Comparison of ENCODE assay signal across 17 cellular contexts in the genomic region with DNA sequence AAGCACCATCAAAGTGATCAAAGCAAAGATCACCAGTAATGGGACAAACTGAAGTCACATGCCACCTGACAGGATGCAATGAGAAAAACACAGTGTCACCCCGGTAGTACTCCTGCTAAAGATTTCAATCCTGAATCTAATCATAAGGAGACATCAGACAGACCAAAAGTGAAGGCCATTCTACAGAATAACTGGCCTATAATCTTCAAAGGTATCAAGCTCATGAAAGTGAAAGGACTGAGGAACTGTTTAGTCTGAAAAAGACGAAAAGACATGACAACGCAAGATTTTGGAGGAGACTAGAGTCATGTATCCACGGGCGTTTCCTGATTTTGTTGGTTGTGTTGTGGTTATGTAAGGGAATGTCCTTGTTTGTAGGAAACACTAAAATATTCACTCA. TPM values are rescaled to one million over a fixed set of nuclear protein-coding genes. Genes with fewer than 3 reads are reported as not detected.
A peak's percentile ranks its signal among the peaks of the same experiment; 100 is the strongest.
DNase-seq lines count a peak whose midpoint lies in the region; ATAC-seq and TF ChIP-seq lines count a peak whose summit lies in the region.
"Had no signal": no experiment of that assay in that cellular context is flagged by ENCODE, and none has a peak within 500 bp of the region (broad histone marks: within the 10 kb centered on the region; RNA-seq: fewer than 3 reads in every experiment).

No MANE protein-coding gene starts in this region.

- H3K36me3 ChIP-seq in parathyroid adenoma (ENCODE audit: control insufficient read depth, insufficient read depth, low read length) = no peaks in the 10 kb centered on the region
- H3K36me3 ChIP-seq: BLaER1 had no signal

- peak overlapping the region; percentile 66 for H3K27ac ChIP-seq in parathyroid adenoma
- no peak overlapping the region for H3K27ac ChIP-seq in CD4-positive, alpha-beta T cell (ENCODE audit: low read depth, low read length)
- H3K27ac ChIP-seq: BLaER1, HL-60 had no signal

- TF ChIP-seq CTCF in parathyroid adenoma (IDR thresholded peaks at IDR 0.05) = no peak
- TF ChIP-seq CTCF in CD4-positive, alpha-beta T cell (IDR thresholded peaks at IDR 0.05) = no peak

- H3K9me3 ChIP-seq in parathyroid adenoma (ENCODE audit: control insufficient read depth, low read length) = no peaks in the 10 kb centered on the region
- H3K9me3 ChIP-seq in CD4-positive, alpha-beta T cell (ENCODE audit: control insufficient read depth, low read length) = no peaks in the 10 kb centered on the region
- H3K9me3 ChIP-seq: BLaER1 had no signal

- no peak for ATAC-seq in CD4-positive, alpha-beta T cell (ENCODE audit: poor library complexity)
- ATAC-seq in HG02678 (IDR thresholded peaks at IDR 0.05; ENCODE audit: unreplicated experiment) = no peak
- ATAC-seq: CD8-positive, alpha-beta T cell had no signal

- H3K36me3 Mint-ChIP-seq in CD4-positive, alpha-beta T cell (ENCODE audit: low read depth) = no peaks in the 10 kb centered on the region
- H3K36me3 Mint-ChIP-seq: CD14-positive monocyte; CD8-positive, alpha-beta T cell had no signal

- H3K79me2 ChIP-seq in parathyroid adenoma = no peaks in the 10 kb centered on the region

- peak overlapping the region; percentile 6 for H3K4me2 ChIP-seq in parathyroid adenoma (ENCODE audit: low read length)
- H3K4me2 ChIP-seq: BLaER1 had no signal

- H3K4me3 Mint-ChIP-seq in CD4-positive, alpha-beta T cell = no peak overlapping the region
- H3K4me3 Mint-ChIP-seq: CD14-positive monocyte; CD8-positive, alpha-beta T cell; H9 had no signal

- POLR2A ChIA-PET in CD4-positive, alpha-beta T cell (lab: Charles Lee) = no interaction called here

- H3K9ac ChIP-seq in parathyroid adenoma = no peak overlapping the region
- H3K9ac ChIP-seq: BLaER1 had no signal

- no peaks in the 10 kb centered on the region for H3K27me3 ChIP-seq in parathyroid adenoma (ENCODE audit: control insufficient read depth, insufficient read depth, low read length)
- no peaks in the 10 kb centered on the region for H3K27me3 ChIP-seq in CD4-positive, alpha-beta T cell (ENCODE audit: control insufficient read depth, insufficient read depth, low read length)
- H3K27me3 ChIP-seq: BLaER1 had no signal

- no peaks in the 10 kb centered on the region for H3K27me3 Mint-ChIP-seq in CD4-positive, alpha-beta T cell

- H3K4me1 ChIP-seq in parathyroid adenoma = peaks cover 10% of the 10 kb centered on the region
- H3K4me1 ChIP-seq: BLaER1 had no signal

- no peak overlapping the region for H3K4me3 ChIP-seq in parathyroid adenoma (ENCODE audit: low read depth, low read length)
- H3K4me3 ChIP-seq: BLaER1 had no signal

- CTCF ChIA-PET in CD4-positive, alpha-beta T cell (lab: Charles Lee) = no interaction called here

- intact Hi-C loops in CD4-positive, alpha-beta T cell (cut with DNase I, micrococcal nuclease) = no loop called here

- H3K27ac Mint-ChIP-seq in CD4-positive, alpha-beta T cell = no peak overlapping the region
- H3K27ac Mint-ChIP-seq: CD14-positive monocyte; CD8-positive, alpha-beta T cell; H9 had no signal

- DNase-seq in RPMI8226 = peak; percentile 40
- peak; percentile 35 for DNase-seq in fibroblast of peridontal ligament (ENCODE audit: extremely low read depth)
- no peak for DNase-seq in HUDEP-2 (lab: John Stamatoyannopoulos, UW; ENCODE audit: unreplicated experiment in 76 of 76)
- no peak for DNase-seq in NCI-H2171 treated with DMSO at 0.1 percent for 48 hours (lab: John Stamatoyannopoulos, UW)
- no peak for DNase-seq in CD4-positive, alpha-beta T cell
- DNase-seq: 8988T; Calu3; CD8-positive, alpha-beta T cell; DMS79 treated with DMSO at 0.1 percent for 48 hours; GF-D8; H9; IMR-90 had no signal

- H2AFZ ChIP-seq in parathyroid adenoma = peak overlapping the region; percentile 70

- no peaks in the 10 kb centered on the region for H3K4me1 Mint-ChIP-seq in CD4-positive, alpha-beta T cell (ENCODE audit: low read depth)

- H3K9me3 Mint-ChIP-seq in CD4-positive, alpha-beta T cell = no peaks in the 10 kb centered on the region
- H3K9me3 Mint-ChIP-seq: CD14-positive monocyte; CD8-positive, alpha-beta T cell; H9 had no signal

RNA-seq across cellular contexts. Expression of a gene that starts 42.4 kb away (rescaled TPM):
- under 1 TPM in 1 of 2 experiments, not detected in 1; 0.06 TPM for total RNA-seq in CD4-positive, alpha-beta T cell
- total RNA-seq: CD8-positive, alpha-beta T cell had no signal

Comparison
In these comparisons a context has a peak if more than half of its experiments do, and no peak if none do; other contexts are left out.
1. DNase-seq: peak in RPMI8226 (single experiment) and fibroblast of peridontal ligament (single experiment); none in HUDEP-2 (0 of 76), NCI-H2171 treated with DMSO at 0.1 percent for 48 hours (single experiment) and CD4-positive, alpha-beta T cell (0 of 10).